In genomic region chr15:69631005-69631404, GRCh38 we compare ENCODE assay signal across 17 cellular contexts.
A peak's percentile ranks its signal among the peaks of the same experiment; 100 is the strongest.
DNase-seq lines count a peak whose midpoint lies in the region; ATAC-seq, FAIRE-seq and TF ChIP-seq lines count a peak whose summit lies in the region.
"Had no signal": no experiment of that assay in that cellular context is flagged by ENCODE, and none has a peak within 500 bp of the region (broad histone marks: within the 10 kb centered on the region; RNA-seq: fewer than 3 reads in every experiment).

No MANE protein-coding gene starts in this region.

- POLR2A ChIA-PET in HepG2 (lab: Yijun Ruan, JAX) (no interaction called here), H1 (lab: Charles Lee; ENCODE audit: partially characterized antibody) (no interaction called here)

- H3K18ac ChIP-seq in H1 (ENCODE audit: extremely low read depth, low read length) = no peak overlapping the region

- DNase-seq in HepG2 (ENCODE audit: low spot score) = no peak
- DNase-seq in right lobe of liver = no peak
- no peak for DNase-seq in H1 (ENCODE audit: low read depth in 1 of 2, low spot score in 2 of 2)
- DNase-seq in mesenteric fat pad (ENCODE audit: low spot score) = peak; percentile 69
- peak; percentile 62 to 79 for DNase-seq in vagina (ENCODE audit: extremely low spot score in 2 of 2)
- DNase-seq in T-helper 2 cell = no peak
- DNase-seq in NCI-H1694 (lab: John Stamatoyannopoulos, UW) = no peak
- no peak for DNase-seq in left cardiac atrium
- DNase-seq: ACHN; CD4-positive, CD25-positive, alpha-beta regulatory T cell; DMS53; GF-D8; GOT3; HCEC 1CT had no signal

- no peak overlapping the region for H2BK5ac ChIP-seq in H1 (ENCODE audit: low read depth, low read length)

- in situ Hi-C loops in HepG2 (cut with HindIII; ENCODE audit: extremely low pct_ligation_motif_present, low pct_unique_long_range_greater_than_20kb) = no loop called here

- intact Hi-C loops in HepG2 (cut with micrococcal nuclease; ENCODE audit: unreplicated experiment) (no loop called here), right lobe of liver (cut with DNase I) (no loop called here), vagina (cut with DNase I) (no loop called here), left cardiac atrium (cut with DNase I) (no loop called here)

- H3K23me2 ChIP-seq in H1 (ENCODE audit: low read depth, low read length) = peaks cover 3% of the 10 kb centered on the region; the same call in 1 of the 2 replicates

- CTCF ChIA-PET in HepG2 (lab: Yijun Ruan, JAX; ENCODE audit: low intra/inter-chr PET ratio, low total read pairs) (no interaction called here), H1 (lab: Charles Lee; ENCODE audit: partially characterized antibody) (interaction anchor here (1.1 kb wide), 1 partner anchor 196 kb away, joined by 3 read pairs; no protein-coding TSS in a partner anchor)

- peaks cover 2 to 79% of the 10 kb centered on the region in 2 experiments; a peak in 4 of 5 replicates for H3K27me3 ChIP-seq in HepG2 (ENCODE audit: control insufficient read depth in 1 of 2, insufficient read depth in 2 of 2, low read length in 2 of 2)
- H3K27me3 ChIP-seq in right lobe of liver = no peaks in the 10 kb centered on the region
- no peaks in the 10 kb centered on the region; a peak in 1 of 7 replicates for H3K27me3 ChIP-seq in H1 (replicated peaks in 1 of 4; ENCODE audit: control insufficient read depth in 3 of 4, extremely low read depth in 1 of 4, insufficient read depth in 3 of 4, low read length in 3 of 4)
- H3K27me3 ChIP-seq in vagina = no peaks in the 10 kb centered on the region
- H3K27me3 ChIP-seq: BLaER1 treated with 17β-estradiol and CSF1 and Interleukin-3, amounts not matched to agents 10 nM and 100 nM had no signal

- TF ChIP-seq CTCF in HepG2 (CRISPR knock-in tag; IDR thresholded peaks at IDR 0.05) (no peak), right lobe of liver (IDR thresholded peaks at IDR 0.05) (no peak), H1 (IDR thresholded peaks at IDR 0.05; ENCODE audit: control extremely low read depth in 1 of 3, insufficient read depth in 1 of 3, low read depth in 1 of 3, low read length in 3 of 3) (no peak), vagina (IDR thresholded peaks at IDR 0.05) (no peak)

- no peaks in the 10 kb centered on the region for H3K79me1 ChIP-seq in H1 (ENCODE audit: low read depth, low read length)

- TF ChIP-seq POLR2A in HepG2 (IDR thresholded peaks at IDR 0.05; ENCODE audit: insufficient read depth in 1 of 2, low read depth in 2 of 2, low read length in 2 of 2) (no peak), right lobe of liver (IDR thresholded peaks at IDR 0.05) (no peak), H1 (IDR thresholded peaks at IDR 0.05; ENCODE audit: control extremely low read depth in 1 of 2, low read depth in 2 of 2, low read length in 2 of 2) (no peak), vagina (IDR thresholded peaks at IDR 0.05) (no peak)

- no peaks in the 10 kb centered on the region; the same call in 1 of the 2 replicates for H4K20me1 ChIP-seq in HepG2 (ENCODE audit: insufficient read depth, low read length)
- peaks cover 0 to 2% of the 10 kb centered on the region in 2 experiments for H4K20me1 ChIP-seq in H1 (replicated peaks in 1 of 2; ENCODE audit: control insufficient read depth in 1 of 2, insufficient read depth in 2 of 2, low read length in 2 of 2)
- H4K20me1 ChIP-seq: BLaER1 treated with 17β-estradiol and CSF1 and Interleukin-3, amounts not matched to agents 10 nM and 100 nM had no signal

- H4K8ac ChIP-seq in H1 (ENCODE audit: extremely low read depth, insufficient read depth, low read length) = no peak overlapping the region

- ATAC-seq in HepG2 = no peak
- no peak for ATAC-seq in right lobe of liver
- no peak for ATAC-seq in left cardiac atrium

- no peak overlapping the region for H4K91ac ChIP-seq in H1 (replicated peaks; ENCODE audit: insufficient read length, low read length)

- H4K5ac ChIP-seq in H1 (ENCODE audit: insufficient read length, low read depth, low read length) = no peak overlapping the region

- H3K4me2 ChIP-seq in HepG2 (ENCODE audit: low read depth, low read length) (no peak overlapping the region), H1 (ENCODE audit: insufficient read depth in 1 of 2, low read depth in 2 of 2, low read length in 2 of 2) (no peak overlapping the region)
- H3K4me2 ChIP-seq: BLaER1 treated with 17β-estradiol and CSF1 and Interleukin-3, amounts not matched to agents 10 nM and 100 nM had no signal

- no peaks in the 10 kb centered on the region for H3K9me3 ChIP-seq in HepG2 (ENCODE audit: low read length)
- H3K9me3 ChIP-seq in right lobe of liver = no peaks in the 10 kb centered on the region
- H3K9me3 ChIP-seq in H1 (ENCODE audit: insufficient read depth in 2 of 2, low read depth in 1 of 2, low read length in 1 of 2) = no peaks in the 10 kb centered on the region
- H3K9me3 ChIP-seq in vagina = no peaks in the 10 kb centered on the region
- H3K9me3 ChIP-seq: BLaER1 treated with 17β-estradiol and CSF1 and Interleukin-3, amounts not matched to agents 10 nM and 100 nM had no signal

- no peak for FAIRE-seq in HepG2 (lab: Jason Lieb, UNC)
- FAIRE-seq in H1 (lab: Jason Lieb, UNC) = no peak
- FAIRE-seq: GM18507, GM19239 had no signal

- H3K9ac ChIP-seq in HepG2 (ENCODE audit: insufficient read depth, low read depth, low read length) (no peak overlapping the region), H1 (replicated peaks in 1 of 4; ENCODE audit: extremely low read depth in 1 of 4, low read depth in 3 of 4, low read length in 3 of 4) (no peak overlapping the region)
- H3K9ac ChIP-seq: BLaER1 treated with 17β-estradiol and CSF1 and Interleukin-3, amounts not matched to agents 10 nM and 100 nM had no signal

- BruUV-seq in HepG2 (replicated peaks; lab: Mats Ljungman, UMichigan) = no TSS peak

- H3K4me1 ChIP-seq in HepG2 (ENCODE audit: insufficient read depth, low read length) (no peaks in the 10 kb centered on the region), right lobe of liver (peaks cover 0 to 19% (median 0%) of the 10 kb centered on the region in 4 donors), H1 (replicated peaks in 1 of 4; ENCODE audit: control insufficient read depth in 3 of 4, insufficient read depth in 4 of 4, low read length in 3 of 4) (no peaks in the 10 kb centered on the region), vagina (no peaks in the 10 kb centered on the region)
- H3K4me1 ChIP-seq: BLaER1 treated with 17β-estradiol and CSF1 and Interleukin-3, amounts not matched to agents 10 nM and 100 nM had no signal

- H3K4me3 ChIP-seq in HepG2 (replicated peaks in 1 of 3; ENCODE audit: insufficient read depth in 1 of 3, low read depth in 2 of 3, low read length in 3 of 3) (no peak overlapping the region), right lobe of liver (no peak overlapping the region), H1 (ENCODE audit: extremely low read depth in 1 of 4, insufficient read depth in 2 of 4, low read depth in 3 of 4, low read length in 4 of 4) (no peak overlapping the region), vagina (no peak overlapping the region)
- H3K4me3 ChIP-seq: BLaER1 treated with 17β-estradiol and CSF1 and Interleukin-3, amounts not matched to agents 10 nM and 100 nM had no signal

- H2AFZ ChIP-seq in HepG2 (ENCODE audit: low read length) (no peak overlapping the region), H1 (ENCODE audit: low read length) (no peak overlapping the region)

- H3K79me2 ChIP-seq in HepG2 (ENCODE audit: insufficient read depth, low read length) (no peaks in the 10 kb centered on the region), H1 (ENCODE audit: control insufficient read depth in 1 of 2, insufficient read depth in 2 of 2, low read length in 2 of 2) (no peaks in the 10 kb centered on the region)

- H3K36me3 ChIP-seq in HepG2 (replicated peaks in 1 of 2; ENCODE audit: control insufficient read depth in 1 of 2, insufficient read depth in 2 of 2, low read length in 2 of 2) (no peaks in the 10 kb centered on the region), right lobe of liver (no peaks in the 10 kb centered on the region), H1 (ENCODE audit: control insufficient read depth in 2 of 4, insufficient read depth in 4 of 4, low read length in 3 of 4) (no peaks in the 10 kb centered on the region), vagina (no peaks in the 10 kb centered on the region)
- H3K36me3 ChIP-seq: BLaER1 treated with 17β-estradiol and CSF1 and Interleukin-3, amounts not matched to agents 10 nM and 100 nM had no signal

- 7% methylated on average over 6 of the region's 6 CpGs for WGBS in HepG2 (ENCODE audit: low lambda C conversion rate)
- 78% methylated on average over 5 of the region's 6 CpGs for WGBS in right lobe of liver (ENCODE audit: insufficient coverage, low coverage, low lambda C conversion rate, missing lambda C conversion rate)
- 74% methylated on average over 6 of the region's 6 CpGs; no CpG with 5 or more reads in 1 of the 2 experiments for WGBS in H1 (ENCODE audit: extremely low coverage in 1 of 2, insufficient coverage in 1 of 2, insufficient read length in 1 of 2, insufficient replicate concordance in 2 of 2, low coverage in 1 of 2, low lambda C conversion rate in 2 of 2, missing lambda C conversion rate in 1 of 2), 2 experiments

- no peak overlapping the region for H3K14ac ChIP-seq in H1 (ENCODE audit: insufficient read length)

- H2BK12ac ChIP-seq in H1 (ENCODE audit: low read depth, low read length) = peak overlapping the region; percentile 22; the same call in 1 of the 2 replicates

- H2BK120ac ChIP-seq in H1 (replicated peaks; ENCODE audit: low read depth, low read length) = no peak overlapping the region

- H2BK15ac ChIP-seq in H1 (ENCODE audit: low read length) = peak overlapping the region; percentile 75; the same call in 1 of the 2 replicates

- no peak overlapping the region for H3K27ac ChIP-seq in HepG2 (ENCODE audit: extremely low read length, insufficient read depth, low read length)
- no peak overlapping the region for H3K27ac ChIP-seq in right lobe of liver
- H3K27ac ChIP-seq in H1 (ENCODE audit: low read depth, low read length) = no peak overlapping the region
- H3K27ac ChIP-seq in vagina = no peak overlapping the region
- H3K27ac ChIP-seq: BLaER1 treated with 17β-estradiol and CSF1 and Interleukin-3, amounts not matched to agents 10 nM and 100 nM had no signal

- no peak overlapping the region for H3K4ac ChIP-seq in H1 (replicated peaks; ENCODE audit: insufficient read length, low read depth, low read length)

- TF ChIP-seq EP300 in HepG2 (IDR thresholded peaks at IDR 0.05; ENCODE audit: low read depth in 2 of 2, low read length in 2 of 2) (no peak), HepG2 (CRISPR knock-in tag; IDR thresholded peaks at IDR 0.05; ENCODE audit: borderline replicate concordance) (no peak), H1 (IDR thresholded peaks at IDR 0.05; ENCODE audit: borderline replicate concordance in 1 of 2, low read depth in 2 of 2, low read length in 2 of 2) (no peak)

- no peak overlapping the region for H2BK20ac ChIP-seq in H1 (ENCODE audit: low read length)

- TF ChIP-seq RAD21 in HepG2 (CRISPR knock-in tag; IDR thresholded peaks at IDR 0.05) = no peak
- TF ChIP-seq RAD21 in H1 (IDR thresholded peaks at IDR 0.05 in 1 of 2, conservative IDR thresholded peaks at IDR 0.05 in 1 of 2; ENCODE audit: low read depth in 2 of 2, low read length in 2 of 2) = no peak

- H3K23ac ChIP-seq in H1 (ENCODE audit: insufficient read length) = no peak overlapping the region

- no peak overlapping the region for H2AK5ac ChIP-seq in H1 (ENCODE audit: low read depth, low read length)

- H3K56ac ChIP-seq in H1 (replicated peaks; ENCODE audit: insufficient read length, low read depth, low read length) = no peak overlapping the region

TF ChIP-seq in HepG2, 621 proteins besides CTCF, POLR2A, EP300 and RAD21 (continues in another document):
- TF ChIP-seq RFX1 (IDR thresholded peaks at IDR 0.05) = no peak

Comparison
In these comparisons a context has a peak if more than half of its experiments do, and no peak if none do; other contexts are left out.
1. DNase-seq: peak in mesenteric fat pad (single experiment) and vagina (2 of 2); none in HepG2 (single experiment), right lobe of liver (0 of 3), H1 (0 of 2), T-helper 2 cell (0 of 5), NCI-H1694 (single experiment) and left cardiac atrium (single experiment).